ENCODE assay signal across 17 cellular contexts in genomic region chr9:97553841-97554240, GRCh38. TPM values are rescaled to one million over a fixed set of nuclear protein-coding genes. Genes with fewer than 3 reads are reported as not detected.
A peak's percentile ranks its signal among the peaks of the same experiment; 100 is the strongest.
DNase-seq lines count a peak whose midpoint lies in the region; ATAC-seq and TF ChIP-seq lines count a peak whose summit lies in the region.
"Had no signal": no experiment of that assay in that cellular context is flagged by ENCODE, and none has a peak within 500 bp of the region (broad histone marks: within the 10 kb centered on the region; RNA-seq: fewer than 3 reads in every experiment).

No MANE protein-coding gene starts in this region.

- no peak overlapping the region for H3K4me2 ChIP-seq in neural progenitor cell
- H3K4me2 ChIP-seq: BLaER1, GM23338 had no signal

- no peak for TF ChIP-seq CTCF in left ventricle myocardium inferior (IDR thresholded peaks at IDR 0.05; ENCODE audit: borderline replicate concordance)
- no peak for TF ChIP-seq CTCF in tibial artery (IDR thresholded peaks at IDR 0.05)
- no peak for TF ChIP-seq CTCF in neural progenitor cell (IDR thresholded peaks at IDR 0.05)

- H3K4me1 ChIP-seq in left ventricle myocardium inferior (peaks cover 71% of the 10 kb centered on the region), tibial artery (peaks cover 6 to 56% (median 34%) of the 10 kb centered on the region in 4 donors), neural progenitor cell (peaks cover 7% of the 10 kb centered on the region)

- no peak overlapping the region for H3K4me3 Mint-ChIP-seq in activated naive CD8-positive, alpha-beta T cell treated with anti-CD3 and anti-CD28 coated beads, Interleukin-2, amount 50 U/mL, for 24 hours
- H3K4me3 Mint-ChIP-seq in neural progenitor cell = no peak overlapping the region
- H3K4me3 Mint-ChIP-seq: CD14-positive monocyte; CD4-positive, alpha-beta memory T cell; GM23338 had no signal

- DNase-seq in left ventricle myocardium inferior (no peak), left cardiac atrium (no peak), mesenteric fat pad (ENCODE audit: low spot score) (peak; percentile 18), tibial artery (no peak), neural progenitor cell (ENCODE audit: low spot score) (no peak)
- DNase-seq in activated naive CD8-positive, alpha-beta T cell treated with anti-CD3 and anti-CD28 coated beads, Interleukin-2, amount 50 U/mL, for 24 hours = no peak
- DNase-seq: CD4-positive, alpha-beta memory T cell; DMS153; DMS79; GDM1; HCEC 1CT had no signal

- no peaks in the 10 kb centered on the region for H3K9me3 ChIP-seq in left ventricle myocardium inferior (replicated peaks)
- H3K9me3 ChIP-seq in tibial artery = no peaks in the 10 kb centered on the region
- no peaks in the 10 kb centered on the region for H3K9me3 ChIP-seq in neural progenitor cell (ENCODE audit: low read depth)
- H3K9me3 ChIP-seq: BLaER1 had no signal

- H3K79me2 ChIP-seq in neural progenitor cell (ENCODE audit: low read depth) = no peaks in the 10 kb centered on the region

- H3K9ac ChIP-seq in neural progenitor cell = no peak overlapping the region
- H3K9ac ChIP-seq: BLaER1 had no signal

- no peaks in the 10 kb centered on the region for H3F3A ChIP-seq in neural progenitor cell (ENCODE audit: low read depth)

- intact Hi-C loops in left ventricle myocardium inferior (cut with micrococcal nuclease) = no loop called here
- intact Hi-C loops in left cardiac atrium (cut with DNase I) = no loop called here
- intact Hi-C loops in tibial artery (cut with DNase I; ENCODE audit: low total_unique reads) = no loop called here

- H3K27me3 Mint-ChIP-seq in activated naive CD8-positive, alpha-beta T cell treated with anti-CD3 and anti-CD28 coated beads, Interleukin-2, amount 50 U/mL, for 24 hours = peaks cover 15% of the 10 kb centered on the region
- H3K27me3 Mint-ChIP-seq in neural progenitor cell (ENCODE audit: insufficient read depth, low read depth) = peaks cover 5% of the 10 kb centered on the region

- H3K9me3 Mint-ChIP-seq in activated naive CD8-positive, alpha-beta T cell treated with anti-CD3 and anti-CD28 coated beads, Interleukin-2, amount 50 U/mL, for 24 hours = no peaks in the 10 kb centered on the region
- no peaks in the 10 kb centered on the region for H3K9me3 Mint-ChIP-seq in neural progenitor cell
- H3K9me3 Mint-ChIP-seq: CD14-positive monocyte; CD4-positive, alpha-beta memory T cell; GM23338 had no signal

- H3K4me3 ChIP-seq in left ventricle myocardium inferior (no peak overlapping the region), tibial artery (no peak overlapping the region), neural progenitor cell (no peak overlapping the region)
- H3K4me3 ChIP-seq: BLaER1, GM23338 had no signal

- no peaks in the 10 kb centered on the region for H3K27me3 ChIP-seq in left ventricle myocardium inferior (ENCODE audit: low read depth)
- no peaks in the 10 kb centered on the region for H3K27me3 ChIP-seq in tibial artery
- no peaks in the 10 kb centered on the region for H3K27me3 ChIP-seq in neural progenitor cell
- H3K27me3 ChIP-seq: BLaER1 had no signal

- ATAC-seq in left cardiac atrium (no peak), HG02885 (IDR thresholded peaks at IDR 0.05; ENCODE audit: poor library complexity, unreplicated experiment) (no peak)
- no peak for ATAC-seq in activated naive CD8-positive, alpha-beta T cell treated with anti-CD3 and anti-CD28 coated beads, Interleukin-2, amount 50 U/mL, for 24 hours
- ATAC-seq: GM23338, HepG2 had no signal

- H3K27ac ChIP-seq in left ventricle myocardium inferior (replicated peaks) (peak overlapping the region; percentile 95), tibial artery (peak overlapping the region; percentile 91 to 92), neural progenitor cell (no peak overlapping the region)
- H3K27ac ChIP-seq: 22Rv1, BLaER1 had no signal

- peaks cover under 1% of the 10 kb centered on the region for H3K4me1 Mint-ChIP-seq in activated naive CD8-positive, alpha-beta T cell treated with anti-CD3 and anti-CD28 coated beads, Interleukin-2, amount 50 U/mL, for 24 hours
- H3K4me1 Mint-ChIP-seq in neural progenitor cell = peaks cover 5% of the 10 kb centered on the region

- H3K36me3 ChIP-seq in left ventricle myocardium inferior (peaks cover 27% of the 10 kb centered on the region), tibial artery (peaks cover 25 to 31% (median 30%) of the 10 kb centered on the region in 3 donors), neural progenitor cell (no peaks in the 10 kb centered on the region)
- H3K36me3 ChIP-seq: BLaER1 had no signal

- no peaks in the 10 kb centered on the region for H4K20me1 ChIP-seq in neural progenitor cell (ENCODE audit: low read depth)
- H4K20me1 ChIP-seq: BLaER1 had no signal

- no peaks in the 10 kb centered on the region for H3K36me3 Mint-ChIP-seq in activated naive CD8-positive, alpha-beta T cell treated with anti-CD3 and anti-CD28 coated beads, Interleukin-2, amount 50 U/mL, for 24 hours (ENCODE audit: low read depth)
- H3K36me3 Mint-ChIP-seq in neural progenitor cell = no peaks in the 10 kb centered on the region
- H3K36me3 Mint-ChIP-seq: CD14-positive monocyte; CD4-positive, alpha-beta memory T cell had no signal

- no peak overlapping the region for H3K27ac Mint-ChIP-seq in activated naive CD8-positive, alpha-beta T cell treated with anti-CD3 and anti-CD28 coated beads, Interleukin-2, amount 50 U/mL, for 24 hours
- no peak overlapping the region for H3K27ac Mint-ChIP-seq in neural progenitor cell
- H3K27ac Mint-ChIP-seq: CD4-positive, alpha-beta memory T cell; GM23338 had no signal

- H2AFZ ChIP-seq in neural progenitor cell (replicated peaks) = no peak overlapping the region
- H2AFZ ChIP-seq: GM23338 had no signal

RNA-seq across cellular contexts. Expression of gene TMOD1, which starts 52.4 kb away (rescaled TPM):
- total RNA-seq in left ventricle myocardium inferior = 186 TPM
- total RNA-seq in left cardiac atrium = 100 to 1,000 TPM; 142 to 149 TPM
- 5.8 TPM for total RNA-seq in mesenteric fat pad
- total RNA-seq in neural progenitor cell (ENCODE audit: low replicate concordance) = 0.15 TPM in 1 of 2 replicates, not detected in the other

Comparison
In these comparisons a context has a peak if more than half of its experiments do, and no peak if none do; other contexts are left out.
1. RNA of gene TMOD1, which starts 52.4 kb away (total RNA-seq): 186 TPM in left ventricle myocardium inferior (single experiment) and 142 to 149 TPM in left cardiac atrium; 5.8 TPM in mesenteric fat pad (single experiment) and 0.15 TPM in neural progenitor cell; every median in the first group is over 10 times any median in the second.